Comparison of ENCODE assay signal across 30 cellular contexts in the genomic region with DNA sequence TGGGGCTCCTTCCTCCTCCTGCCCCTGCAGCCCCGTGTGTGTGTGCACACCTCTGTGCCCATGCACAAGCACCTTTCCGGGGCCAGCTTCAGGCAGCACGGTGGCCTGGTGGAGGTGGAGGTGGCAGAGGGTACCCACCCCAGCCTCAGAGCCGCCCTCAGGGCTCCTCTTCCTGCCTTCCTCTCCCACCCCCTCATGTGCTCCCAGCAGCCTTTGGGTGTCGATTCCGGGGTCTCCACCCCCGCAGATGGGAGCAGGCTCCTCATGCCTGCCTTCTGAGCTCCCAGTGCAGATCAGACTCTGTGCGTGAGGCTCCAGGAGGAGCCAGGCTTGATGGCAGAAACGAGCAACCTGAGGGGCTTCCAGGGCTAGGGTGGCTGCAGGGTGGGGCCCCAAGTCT. TPM values are rescaled to one million over a fixed set of nuclear protein-coding genes. Genes with fewer than 3 reads are reported as not detected.
DNase-seq lines count a peak whose midpoint lies in the region; ATAC-seq, FAIRE-seq and TF ChIP-seq lines count a peak whose summit lies in the region.
"Had no signal": no experiment of that assay in that cellular context is flagged by ENCODE, and none has a peak within 500 bp of the region (broad histone marks: within the 10 kb centered on the region; RNA-seq: fewer than 3 reads in every experiment).

No MANE protein-coding gene starts in this region.

- in situ Hi-C loops in K562 (cut with MboI), result no loop called here

- no peak overlapping the region for H2BK5ac ChIP-seq in H9 (ENCODE audit: insufficient read length, low read length)

- H3K27ac ChIP-seq in H9 (ENCODE audit: insufficient read length, low read depth, low read length) (no peak overlapping the region), K562 (ENCODE audit: extremely low read depth, low read depth, low read length) (no peak overlapping the region), iPS-20b (ENCODE audit: low read length) (no peak overlapping the region)
- H3K27ac ChIP-seq: adrenal gland, breast epithelium, epithelial cell of prostate, upper lobe of left lung had no signal

- peaks cover 6% of the 10 kb centered on the region for H3K23me2 ChIP-seq in H9 (ENCODE audit: insufficient read length, low read depth, low read length, poor library complexity, severe bottlenecking)

- FAIRE-seq in K562 (lab: Jason Lieb, UNC), result no peak
- FAIRE-seq: GM18507, islet of Langerhans, small intestine had no signal

- H3K27me3 Mint-ChIP-seq in H9 (ENCODE audit: low read depth) (peaks cover 38% of the 10 kb centered on the region), osteocyte (ENCODE audit: unreplicated experiment) (no peaks in the 10 kb centered on the region)

- POLR2A ChIA-PET in K562 (lab: Yijun Ruan, JAX), result interaction anchor here (0.8 to 2.0 kb wide), 4 partner anchors 10 to 48 kb away, joined by 3 to 10 read pairs (median 3); no protein-coding TSS in a partner anchor

- no peak for ATAC-seq in K562
- no peak for ATAC-seq in sciatic nerve
- ATAC-seq: activated CD4-positive, alpha-beta T cell treated with anti-CD3 and anti-CD28 coated beads for 36 hours; activated CD8-positive, alpha-beta T cell treated with anti-CD3 and anti-CD28 coated beads for 36 hours; left ventricle myocardium superior had no signal

- no peak for DNase-seq in H9
- no peak for DNase-seq in K562 (ENCODE audit: extremely low read depth in 1 of 4, low spot score in 3 of 4)
- no peak for DNase-seq in osteocyte (ENCODE audit: extremely low spot score, unreplicated experiment)
- no peak for DNase-seq in NCI-H128 (lab: John Stamatoyannopoulos, UW; ENCODE audit: unreplicated experiment)
- DNase-seq in SIG-M5 treated with dmso at 0.1 percent for 504 hours (lab: John Stamatoyannopoulos, UW; ENCODE audit: unreplicated experiment), result no peak
- no peak for DNase-seq in sciatic nerve (ENCODE audit: low spot score)
- DNase-seq in NCI-H1092 (lab: John Stamatoyannopoulos, UW), result no peak
- DNase-seq: activated CD4-positive, alpha-beta T cell treated with anti-CD3 and anti-CD28 coated beads for 36 hours; activated CD8-positive, alpha-beta T cell treated with anti-CD3 and anti-CD28 coated beads for 36 hours; activated naive CD4-positive, alpha-beta T cell treated with anti-CD3 and anti-CD28 coated beads, Interleukin-2, amount 10 ng/mL, durations not matched to agents 7 days and 5 days; adrenal gland; AML-193; CD4-positive, alpha-beta memory T cell; effector CD4-positive, alpha-beta T cell; EL; Kasumi-1; left ventricle myocardium superior; naive B cell; NCI-H146; NCI-H226; SHP77 treated with DMSO at 0.1 percent for 48 hours; small intestine; stimulated activated naive B cell treated with anti-CD40 and anti-IgM and Interleukin-4, amounts not matched to agents 10 μg/mL and 1 μg/mL and 100 μg/mL, for 72 hours had no signal

- H2BK20ac ChIP-seq in H9 (ENCODE audit: low read depth, low read length, poor library complexity, severe bottlenecking), result no peak overlapping the region

- peak overlapping the region; percentile 29 for H3K14ac ChIP-seq in H9 (ENCODE audit: insufficient read depth, low read length)

- H3K27ac Mint-ChIP-seq in H9 (no peak overlapping the region), osteocyte (ENCODE audit: unreplicated experiment) (peak overlapping the region; percentile 31)
- H3K27ac Mint-ChIP-seq: activated CD4-positive, alpha-beta T cell treated with anti-CD3 and anti-CD28 coated beads for 36 hours; activated CD8-positive, alpha-beta T cell treated with anti-CD3 and anti-CD28 coated beads for 36 hours; activated naive CD4-positive, alpha-beta T cell treated with anti-CD3 and anti-CD28 coated beads, Interleukin-2, amount 10 ng/mL, durations not matched to agents 7 days and 5 days; CD4-positive, alpha-beta memory T cell; naive B cell; stimulated activated naive B cell treated with anti-CD40 and anti-IgM and Interleukin-4, amounts not matched to agents 10 μg/mL and 1 μg/mL and 100 μg/mL, for 72 hours had no signal

- H3K9me3 ChIP-seq in H9 (ENCODE audit: control insufficient read depth, low read depth, low read length) (no peaks in the 10 kb centered on the region), K562 (replicated peaks; ENCODE audit: control insufficient read depth, insufficient read depth, low read depth, low read length) (no peaks in the 10 kb centered on the region), iPS-20b (ENCODE audit: insufficient read depth, low read depth, low read length) (no peaks in the 10 kb centered on the region)
- H3K9me3 ChIP-seq: adrenal gland, breast epithelium, upper lobe of left lung had no signal

- H2AK5ac ChIP-seq in H9 (ENCODE audit: insufficient read length, low read length), result no peak overlapping the region

- H3K4me2 ChIP-seq in H9 (ENCODE audit: insufficient read depth, insufficient read length, low read length) (no peak overlapping the region), K562 (ENCODE audit: insufficient read depth, low read length) (no peak overlapping the region)

- H3K79me2 ChIP-seq in H9 (ENCODE audit: insufficient read depth, low read length) (no peaks in the 10 kb centered on the region), K562 (ENCODE audit: control insufficient read depth, insufficient read depth, low read length) (no peaks in the 10 kb centered on the region)

- H3K4me3 ChIP-seq in K562, result no peak overlapping the region
- no peak overlapping the region for H3K4me3 ChIP-seq in iPS-20b (ENCODE audit: low read length)
- H3K4me3 ChIP-seq: adrenal gland, breast epithelium, upper lobe of left lung had no signal

- no peak for TF ChIP-seq POLR2A in K562 (conservative IDR thresholded peaks at IDR 0.05)

- no peak overlapping the region for H2BK12ac ChIP-seq in H9 (ENCODE audit: insufficient read length, low read depth, low read length)

- H3K4me3 Mint-ChIP-seq in H9 (no peak overlapping the region), osteocyte (ENCODE audit: unreplicated experiment) (no peak overlapping the region)
- H3K4me3 Mint-ChIP-seq: activated CD4-positive, alpha-beta T cell treated with anti-CD3 and anti-CD28 coated beads for 36 hours; activated CD8-positive, alpha-beta T cell treated with anti-CD3 and anti-CD28 coated beads for 36 hours; activated naive CD4-positive, alpha-beta T cell treated with anti-CD3 and anti-CD28 coated beads, Interleukin-2, amount 10 ng/mL, durations not matched to agents 7 days and 5 days; CD4-positive, alpha-beta memory T cell; naive B cell; stimulated activated naive B cell treated with anti-CD40 and anti-IgM and Interleukin-4, amounts not matched to agents 10 μg/mL and 1 μg/mL and 100 μg/mL, for 72 hours had no signal

- H3K4me1 ChIP-seq in H9 (ENCODE audit: insufficient read depth, low read length) (no peaks in the 10 kb centered on the region; the same call in 1 of the 2 replicates), K562 (replicated peaks in 1 of 2; ENCODE audit: control insufficient read depth in 2 of 2, insufficient read depth in 2 of 2, low read length in 2 of 2) (peaks cover 0 to 56% of the 10 kb centered on the region in 2 experiments; a peak in 3 of 5 replicates), iPS-20b (ENCODE audit: insufficient read depth, low read length) (peaks cover 5% of the 10 kb centered on the region; the same call in 1 of the 2 replicates)
- H3K4me1 ChIP-seq: adrenal gland, breast epithelium had no signal

- no peak overlapping the region for H2BK120ac ChIP-seq in H9 (ENCODE audit: low read depth, low read length, poor library complexity, severe bottlenecking)

- intact Hi-C loops in K562 (cut with micrococcal nuclease) (no loop called here), sciatic nerve (cut with DNase I) (no loop called here)

- BruUV-seq in K562 (replicated peaks; lab: Mats Ljungman, UMichigan), result no TSS peak

- H3K18ac ChIP-seq in H9 (ENCODE audit: insufficient read length, low read depth, low read length), result no peak overlapping the region

- no peak overlapping the region for H3K56ac ChIP-seq in H9 (ENCODE audit: insufficient read length, low read depth, low read length)

- H4K8ac ChIP-seq in H9 (replicated peaks; ENCODE audit: insufficient read length, low read depth, low read length), result no peak overlapping the region

- no peak overlapping the region for H3T11ph ChIP-seq in H9 (ENCODE audit: low read length)

- H4K91ac ChIP-seq in H9 (ENCODE audit: insufficient read length, low read depth, low read length), result no peak overlapping the region

- H3K9ac ChIP-seq in H9 (ENCODE audit: extremely low read depth, insufficient read length, low read length), result no peak overlapping the region
- H3K9ac ChIP-seq in K562 (ENCODE audit: insufficient read depth in 1 of 2, low read depth in 2 of 2, low read length in 2 of 2), result peak overlapping the region in 1 of 2 experiments; percentile 4; a peak in 1 of 4 replicates
- H3K9ac ChIP-seq in iPS-20b (ENCODE audit: low read depth, low read length), result peak overlapping the region; percentile 32; the same call in 1 of the 2 replicates

- peaks cover 3 to 15% of the 10 kb centered on the region in 2 experiments; a peak in 3 of 4 replicates for H3K4me1 Mint-ChIP-seq in H9
- H3K4me1 Mint-ChIP-seq in osteocyte (ENCODE audit: unreplicated experiment), result peaks cover 54% of the 10 kb centered on the region
- H3K4me1 Mint-ChIP-seq: activated CD4-positive, alpha-beta T cell treated with anti-CD3 and anti-CD28 coated beads for 36 hours; activated naive CD4-positive, alpha-beta T cell treated with anti-CD3 and anti-CD28 coated beads, Interleukin-2, amount 10 ng/mL, durations not matched to agents 7 days and 5 days; naive B cell; stimulated activated naive B cell treated with anti-CD40 and anti-IgM and Interleukin-4, amounts not matched to agents 10 μg/mL and 1 μg/mL and 100 μg/mL, for 72 hours had no signal

- H3K79me1 ChIP-seq in H9 (ENCODE audit: insufficient read depth, low read depth, low read length, poor library complexity, severe bottlenecking), result no peaks in the 10 kb centered on the region

- no peaks in the 10 kb centered on the region for H3K9me3 Mint-ChIP-seq in H9
- H3K9me3 Mint-ChIP-seq in osteocyte (ENCODE audit: unreplicated experiment), result no peaks in the 10 kb centered on the region
- H3K9me3 Mint-ChIP-seq: activated CD8-positive, alpha-beta T cell treated with anti-CD3 and anti-CD28 coated beads for 36 hours; activated naive CD4-positive, alpha-beta T cell treated with anti-CD3 and anti-CD28 coated beads, Interleukin-2, amount 10 ng/mL, durations not matched to agents 7 days and 5 days; CD4-positive, alpha-beta memory T cell; naive B cell; stimulated activated naive B cell treated with anti-CD40 and anti-IgM and Interleukin-4, amounts not matched to agents 10 μg/mL and 1 μg/mL and 100 μg/mL, for 72 hours had no signal

- H3K4ac ChIP-seq in H9 (ENCODE audit: low read depth, low read length), result no peak overlapping the region

- H2BK15ac ChIP-seq in H9 (ENCODE audit: low read depth, low read length), result no peak overlapping the region

- no peak overlapping the region for H4K5ac ChIP-seq in H9 (ENCODE audit: insufficient read length, low read depth, low read length)

- no peaks in the 10 kb centered on the region for H3K36me3 ChIP-seq in K562 (ENCODE audit: control insufficient read depth, insufficient read depth, low read length)
- no peaks in the 10 kb centered on the region for H3K36me3 ChIP-seq in iPS-20b (ENCODE audit: insufficient read depth, low read depth, low read length)
- H3K36me3 ChIP-seq: adrenal gland, breast epithelium, upper lobe of left lung had no signal

- CTCF ChIA-PET in K562 (lab: Yijun Ruan, JAX; ENCODE audit: low intra/inter-chr PET ratio), result no interaction called here

- H4K20me1 ChIP-seq in H9 (ENCODE audit: control insufficient read depth, insufficient read depth, insufficient read length), result no peaks in the 10 kb centered on the region
- H4K20me1 ChIP-seq in K562 (replicated peaks; ENCODE audit: control insufficient read depth, insufficient read depth, low read length), result peaks cover 14% of the 10 kb centered on the region

- no peak overlapping the region for H3K23ac ChIP-seq in H9 (ENCODE audit: insufficient read length, low read depth, low read length)

- TF ChIP-seq CTCF in H9 (conservative IDR thresholded peaks at IDR 0.05) (no peak), K562 (IDR thresholded peaks at IDR 0.05 in 2 of 3, conservative IDR thresholded peaks at IDR 0.05 in 1 of 3; ENCODE audit: insufficient read depth in 2 of 3, low read depth in 1 of 3, low read length in 3 of 3) (no peak), osteocyte (IDR thresholded peaks at IDR 0.05) (no peak)

- TF ChIP-seq RAD21 in K562 (CRISPR knock-in tag; conservative IDR thresholded peaks at IDR 0.05 in 1 of 2, IDR thresholded peaks at IDR 0.05 in 1 of 2), result no peak

- H3K36me3 Mint-ChIP-seq in H9 (ENCODE audit: insufficient read depth in 1 of 3, low read depth in 3 of 3) (no peaks in the 10 kb centered on the region), osteocyte (ENCODE audit: unreplicated experiment) (no peaks in the 10 kb centered on the region)
- H3K36me3 Mint-ChIP-seq: activated naive CD4-positive, alpha-beta T cell treated with anti-CD3 and anti-CD28 coated beads, Interleukin-2, amount 10 ng/mL, durations not matched to agents 7 days and 5 days; CD4-positive, alpha-beta memory T cell; naive B cell; stimulated activated naive B cell treated with anti-CD40 and anti-IgM and Interleukin-4, amounts not matched to agents 10 μg/mL and 1 μg/mL and 100 μg/mL, for 72 hours had no signal

- H2AFZ ChIP-seq in H9 (ENCODE audit: low read length), result no peak overlapping the region
- H2AFZ ChIP-seq in K562 (ENCODE audit: low read depth, low read length), result no peak overlapping the region

- H3K27me3 ChIP-seq in H9 (ENCODE audit: insufficient read depth, low read length) (peaks cover 14% of the 10 kb centered on the region; the same call in 1 of the 2 replicates), K562 (ENCODE audit: control insufficient read depth in 2 of 2, insufficient read depth in 2 of 2, low read length in 2 of 2) (peaks cover 18 to 73% of the 10 kb centered on the region in 2 experiments; a peak in 4 of 5 replicates), iPS-20b (ENCODE audit: insufficient read depth, low read length) (peaks cover 38% of the 10 kb centered on the region)

- H3K9me1 ChIP-seq in K562 (ENCODE audit: control insufficient read depth, insufficient read depth, low read length), result no peaks in the 10 kb centered on the region

- no peak for TF ChIP-seq EP300 in K562 (IDR thresholded peaks at IDR 0.05; ENCODE audit: low read length)

- no CpG with 5 or more reads among the region's 9 CpGs for WGBS in H9 (ENCODE audit: extremely low coverage, insufficient read length, low lambda C conversion rate)
- WGBS in K562 (ENCODE audit: insufficient coverage, low coverage, missing lambda C conversion rate), result 3% methylated on average over 6 of the region's 9 CpGs

RNA-seq across cellular contexts. Expression of gene PLCH2, which starts 29.2 kb away (rescaled TPM):
- total RNA-seq in H9 (2021) (0.09 and 0.18 TPM in 2 replicates), K562 (2014; rRNA removed) (not detected in 2 replicates), K562 (2014; rRNA removed; fragmentation: Illumina TruSeq; extraction: Trizol) (not detected in 2 replicates), K562 (2015; rRNA removed; fragmentation: Illumina TruSeq; extraction: Trizol) (not detected in 2 replicates), K562 (2021) (0.04 and 0.16 TPM in 2 replicates), osteocyte (11.7 and 12.6 TPM in 2 replicates), sciatic nerve (1.1 TPM)
- total RNA-seq in K562 (2011; cell fraction: chromatin; rRNA removed; ENCODE audit: low replicate concordance), result 0.07 TPM in 1 of 2 replicates, not detected in the other
- not detected in 2 replicates for total RNA-seq in K562 (2011; cell fraction: nucleolus; rRNA removed)
- total RNA-seq in K562 (2011; cell fraction: nucleoplasm; rRNA removed), result not detected in 2 replicates
- polyA plus RNA-seq in K562 (2011; rRNA removed) (not detected in 2 replicates), K562 (2014; fragmentation: Illumina TruSeq; extraction: Trizol) (not detected in 2 replicates), K562 (2014; fragmentation: Nextera tagmentation; extraction: Ambion mirVana) (not detected), K562 (2014; rRNA removed) (not detected in 2 replicates)
- polyA plus RNA-seq in K562 (2011; cell fraction: cytosol; rRNA removed), result not detected in 2 replicates
- polyA plus RNA-seq in K562 (2011; cell fraction: nucleus; rRNA removed), result 0.01 and 0.04 TPM in 2 replicates
- not detected in 2 replicates for polyA plus RNA-seq in K562 (2012)
- polyA minus RNA-seq in K562 (2011; rRNA and poly(A)+ RNA removed), result not detected in 2 replicates
- polyA minus RNA-seq in K562 (2011; cell fraction: cytosol; rRNA and poly(A)+ RNA removed), result not detected in 2 replicates
- polyA minus RNA-seq in K562 (2011; cell fraction: nucleus; rRNA and poly(A)+ RNA removed), result not detected in 2 replicates
- total RNA-seq: A673 had no signal

RNA-seq across cellular contexts. Expression of gene PEX10, which starts 34.5 kb away (rescaled TPM):
- total RNA-seq in H9 (2021) (33.6 and 34.4 TPM in 2 replicates), K562 (2014; rRNA removed) (24.5 and 26.2 TPM in 2 replicates), K562 (2014; rRNA removed; fragmentation: Illumina TruSeq; extraction: Trizol) (5.6 and 5.7 TPM in 2 replicates), K562 (2015; rRNA removed; fragmentation: Illumina TruSeq; extraction: Trizol) (8.4 and 9.3 TPM in 2 replicates), K562 (2021) (18.2 and 18.7 TPM in 2 replicates), osteocyte (23.1 and 25.6 TPM in 2 replicates), sciatic nerve (18.1 TPM)
- total RNA-seq in K562 (2011; cell fraction: chromatin; rRNA removed; ENCODE audit: low replicate concordance), result 13.3 and 27.8 TPM in 2 replicates
- 23.4 and 30.4 TPM in 2 replicates for total RNA-seq in K562 (2011; cell fraction: nucleolus; rRNA removed)
- 18.3 and 19.9 TPM in 2 replicates for total RNA-seq in K562 (2011; cell fraction: nucleoplasm; rRNA removed)
- polyA plus RNA-seq in K562 (2011; rRNA removed) (8.7 and 9.4 TPM in 2 replicates), K562 (2014; fragmentation: Illumina TruSeq; extraction: Trizol) (6.4 and 10.6 TPM in 2 replicates), K562 (2014; fragmentation: Nextera tagmentation; extraction: Ambion mirVana) (under 1 TPM; 0.03 to 0.11 TPM), K562 (2014; rRNA removed) (18.8 and 22.5 TPM in 2 replicates)
- 9.6 and 19.3 TPM in 2 replicates for polyA plus RNA-seq in K562 (2011; cell fraction: cytosol; rRNA removed)
- 18.8 and 28.5 TPM in 2 replicates for polyA plus RNA-seq in K562 (2011; cell fraction: nucleus; rRNA removed)
- polyA plus RNA-seq in K562 (2012), result 9.3 and 13.4 TPM in 2 replicates
- 3.5 and 3.9 TPM in 2 replicates for polyA minus RNA-seq in K562 (2011; rRNA and poly(A)+ RNA removed)
- polyA minus RNA-seq in K562 (2011; cell fraction: cytosol; rRNA and poly(A)+ RNA removed), result 5.4 and 14.7 TPM in 2 replicates
- 11.1 and 14.0 TPM in 2 replicates for polyA minus RNA-seq in K562 (2011; cell fraction: nucleus; rRNA and poly(A)+ RNA removed)

RNA-seq across cellular contexts. Expression of gene RER1, which starts 55.2 kb away (rescaled TPM):
- total RNA-seq in H9 (2021) (110 and 118 TPM in 2 replicates), K562 (2014; rRNA removed) (63.1 and 109 TPM in 2 replicates), K562 (2014; rRNA removed; fragmentation: Illumina TruSeq; extraction: Trizol) (183 and 211 TPM in 2 replicates), K562 (2015; rRNA removed; fragmentation: Illumina TruSeq; extraction: Trizol) (146 and 153 TPM in 2 replicates), K562 (2021) (219 and 235 TPM in 2 replicates), osteocyte (144 and 147 TPM in 2 replicates), sciatic nerve (87.3 TPM)
- total RNA-seq in K562 (2011; cell fraction: chromatin; rRNA removed; ENCODE audit: low replicate concordance), result 270 and 338 TPM in 2 replicates
- 175 and 181 TPM in 2 replicates for total RNA-seq in K562 (2011; cell fraction: nucleolus; rRNA removed)
- total RNA-seq in K562 (2011; cell fraction: nucleoplasm; rRNA removed), result 289 and 345 TPM in 2 replicates
- polyA plus RNA-seq in K562 (2011; rRNA removed) (316 and 354 TPM in 2 replicates), K562 (2014; fragmentation: Illumina TruSeq; extraction: Trizol) (299 and 323 TPM in 2 replicates), K562 (2014; fragmentation: Nextera tagmentation; extraction: Ambion mirVana) (10 to 100 TPM; 19.6 to 34.5 TPM), K562 (2014; rRNA removed) (216 and 249 TPM in 2 replicates)
- polyA plus RNA-seq in K562 (2011; cell fraction: cytosol; rRNA removed), result 218 and 437 TPM in 2 replicates
- 267 and 372 TPM in 2 replicates for polyA plus RNA-seq in K562 (2011; cell fraction: nucleus; rRNA removed)
- 133 and 293 TPM in 2 replicates for polyA plus RNA-seq in K562 (2012)
- polyA minus RNA-seq in K562 (2011; rRNA and poly(A)+ RNA removed), result 304 and 371 TPM in 2 replicates
- 79.7 and 109 TPM in 2 replicates for polyA minus RNA-seq in K562 (2011; cell fraction: cytosol; rRNA and poly(A)+ RNA removed)
- 23.0 and 33.4 TPM in 2 replicates for polyA minus RNA-seq in K562 (2011; cell fraction: nucleus; rRNA and poly(A)+ RNA removed)

RNA-seq across cellular contexts. Expression of gene MORN1, which starts 55.5 kb away (rescaled TPM):
- total RNA-seq in H9 (2021) (12.7 and 14.3 TPM in 2 replicates), K562 (2014; rRNA removed) (6.1 and 9.3 TPM in 2 replicates), K562 (2014; rRNA removed; fragmentation: Illumina TruSeq; extraction: Trizol) (2.3 and 2.9 TPM in 2 replicates), K562 (2015; rRNA removed; fragmentation: Illumina TruSeq; extraction: Trizol) (4.7 and 5.5 TPM in 2 replicates), K562 (2021) (5.1 and 7.6 TPM in 2 replicates), osteocyte (10.9 and 12.7 TPM in 2 replicates), sciatic nerve (16.4 TPM)
- total RNA-seq in K562 (2011; cell fraction: chromatin; rRNA removed; ENCODE audit: low replicate concordance), result 24.9 and 49.4 TPM in 2 replicates
- 26.6 and 36.7 TPM in 2 replicates for total RNA-seq in K562 (2011; cell fraction: nucleolus; rRNA removed)
- 26.9 and 29.6 TPM in 2 replicates for total RNA-seq in K562 (2011; cell fraction: nucleoplasm; rRNA removed)
- polyA plus RNA-seq in K562 (2011; rRNA removed) (3.9 and 4.4 TPM in 2 replicates), K562 (2014; fragmentation: Illumina TruSeq; extraction: Trizol) (1.8 and 2.7 TPM in 2 replicates), K562 (2014; fragmentation: Nextera tagmentation; extraction: Ambion mirVana) (under 1 TPM; 0.24 to 0.35 TPM), K562 (2014; rRNA removed) (4.2 and 5.8 TPM in 2 replicates)
- polyA plus RNA-seq in K562 (2011; cell fraction: cytosol; rRNA removed), result 4.3 and 4.7 TPM in 2 replicates
- polyA plus RNA-seq in K562 (2011; cell fraction: nucleus; rRNA removed), result 10.6 and 16.9 TPM in 2 replicates
- 3.6 and 6.3 TPM in 2 replicates for polyA plus RNA-seq in K562 (2012)
- 5.5 and 9.6 TPM in 2 replicates for polyA minus RNA-seq in K562 (2011; rRNA and poly(A)+ RNA removed)
- 4.8 and 5.6 TPM in 2 replicates for polyA minus RNA-seq in K562 (2011; cell fraction: cytosol; rRNA and poly(A)+ RNA removed)
- 11.7 and 12.0 TPM in 2 replicates for polyA minus RNA-seq in K562 (2011; cell fraction: nucleus; rRNA and poly(A)+ RNA removed)
